Comparison of ENCODE assay signal across 18 cellular contexts in genomic region chr10:15329437-15329836, GRCh38. TPM values are rescaled to one million over a fixed set of nuclear protein-coding genes. Genes with fewer than 3 reads are reported as not detected.
A peak's percentile ranks its signal among the peaks of the same experiment; 100 is the strongest.
DNase-seq lines count a peak whose midpoint lies in the region; ATAC-seq, FAIRE-seq and TF ChIP-seq lines count a peak whose summit lies in the region.
"Had no signal": no experiment of that assay in that cellular context is flagged by ENCODE, and none has a peak within 500 bp of the region (broad histone marks: within the 10 kb centered on the region; RNA-seq: fewer than 3 reads in every experiment).

No MANE protein-coding gene starts in this region.

- H3K27me3 ChIP-seq in astrocyte (ENCODE audit: insufficient read depth, low read length) (no peaks in the 10 kb centered on the region), transverse colon (no peaks in the 10 kb centered on the region), right cardiac atrium (ENCODE audit: control insufficient read depth, insufficient read depth) (no peaks in the 10 kb centered on the region), right atrium auricular region (no peaks in the 10 kb centered on the region)

- peak overlapping the region; percentile 41 for H3K27ac Mint-ChIP-seq in astrocyte (ENCODE audit: unreplicated experiment)
- H3K27ac Mint-ChIP-seq: GM23338, H9, HFFc6 had no signal

- no peak for TF ChIP-seq EP300 in transverse colon (IDR thresholded peaks at IDR 0.05; ENCODE audit: low read depth)

- H3K27me3 Mint-ChIP-seq in astrocyte (ENCODE audit: low read depth, unreplicated experiment), result no peaks in the 10 kb centered on the region

- peaks cover 20% of the 10 kb centered on the region for H3K4me1 Mint-ChIP-seq in astrocyte (ENCODE audit: low read depth, unreplicated experiment)

- no peaks in the 10 kb centered on the region for H3K9me3 Mint-ChIP-seq in astrocyte (ENCODE audit: unreplicated experiment)
- H3K9me3 Mint-ChIP-seq: CD4-positive, alpha-beta memory T cell; GM23338; H9 had no signal

- H3K4me2 ChIP-seq in astrocyte (ENCODE audit: low read length), result no peak overlapping the region
- H3K4me2 ChIP-seq: GM23338 had no signal

- in situ Hi-C loops in transverse colon (cut with MboI; ENCODE audit: low pct_ligation_motif_present in 1 of 4, low pct_unique_long_range_greater_than_20kb in 1 of 4, low sequenced_read_pairs in 3 of 4), result no loop called here

- no peaks in the 10 kb centered on the region for H3K9me3 ChIP-seq in astrocyte (ENCODE audit: insufficient read depth, low read depth, low read length)
- no peaks in the 10 kb centered on the region for H3K9me3 ChIP-seq in mucosa of descending colon
- H3K9me3 ChIP-seq in transverse colon, result no peaks in the 10 kb centered on the region
- H3K9me3 ChIP-seq in right cardiac atrium (ENCODE audit: control insufficient read depth, low read length), result no peaks in the 10 kb centered on the region
- no peaks in the 10 kb centered on the region for H3K9me3 ChIP-seq in right atrium auricular region

- FAIRE-seq in astrocyte (lab: Jason Lieb, UNC), result no peak
- FAIRE-seq: GM12892 had no signal

- no peak overlapping the region for H2AFZ ChIP-seq in astrocyte (ENCODE audit: low read depth, low read length)
- H2AFZ ChIP-seq: GM23338 had no signal

- peaks cover 57% of the 10 kb centered on the region for H3K79me2 ChIP-seq in astrocyte (ENCODE audit: insufficient read depth, low read length)

- peaks cover 56% of the 10 kb centered on the region for H4K20me1 ChIP-seq in astrocyte (ENCODE audit: insufficient read depth, low read length)

- no peak overlapping the region for H3K27ac ChIP-seq in astrocyte (ENCODE audit: low read depth, low read length)
- peak overlapping the region; percentile 80 to 86 (median 84) for H3K27ac ChIP-seq in transverse colon
- no peak overlapping the region for H3K27ac ChIP-seq in right cardiac atrium (ENCODE audit: low read length)
- no peak overlapping the region for H3K27ac ChIP-seq in right atrium auricular region

- ATAC-seq in left colon, result peak; percentile 15
- peak; percentile 13 for ATAC-seq in mucosa of descending colon
- ATAC-seq in right cardiac atrium, result no peak
- ATAC-seq: GM23338, HCT116 had no signal

- H3K9ac ChIP-seq in astrocyte (ENCODE audit: low read length), result no peak overlapping the region

- no peaks in the 10 kb centered on the region for H3K36me3 ChIP-seq in astrocyte (ENCODE audit: insufficient read depth, low read length)
- no peaks in the 10 kb centered on the region for H3K36me3 ChIP-seq in mucosa of descending colon (ENCODE audit: low read depth)
- no peaks in the 10 kb centered on the region for H3K36me3 ChIP-seq in transverse colon
- no peaks in the 10 kb centered on the region for H3K36me3 ChIP-seq in right atrium auricular region

- 48% methylated on average over 2 of the region's 2 CpGs; no CpG with 5 or more reads in 1 of the 2 donors for WGBS in transverse colon (ENCODE audit: low coverage in 1 of 2), 2 donors
- WGBS in right cardiac atrium, result 67% methylated on average over 2 of the region's 2 CpGs

- H3K4me1 ChIP-seq in astrocyte (ENCODE audit: insufficient read depth, low read length) (peaks cover 18% of the 10 kb centered on the region), mucosa of descending colon (ENCODE audit: low read depth) (peaks cover 43% of the 10 kb centered on the region), transverse colon (peaks cover 6 to 45% (median 32%) of the 10 kb centered on the region in 4 donors), right cardiac atrium (ENCODE audit: control insufficient read depth, insufficient read depth, low read length) (no peaks in the 10 kb centered on the region), right atrium auricular region (no peaks in the 10 kb centered on the region)

- H3K4me3 ChIP-seq in astrocyte (ENCODE audit: insufficient read depth, low read depth, low read length) (no peak overlapping the region), mucosa of descending colon (no peak overlapping the region), transverse colon (no peak overlapping the region), right cardiac atrium (ENCODE audit: low read length) (no peak overlapping the region), right atrium auricular region (no peak overlapping the region)
- H3K4me3 ChIP-seq: GM23338 had no signal

- H3K36me3 Mint-ChIP-seq in astrocyte (ENCODE audit: low read depth, unreplicated experiment), result peaks cover 5% of the 10 kb centered on the region
- H3K36me3 Mint-ChIP-seq: CD4-positive, alpha-beta memory T cell had no signal

- H3K4me3 Mint-ChIP-seq in astrocyte (ENCODE audit: unreplicated experiment), result no peak overlapping the region
- H3K4me3 Mint-ChIP-seq: CD4-positive, alpha-beta memory T cell; GM23338; H9; HFFc6 had no signal

- TF ChIP-seq POLR2A in transverse colon (IDR thresholded peaks at IDR 0.05), result no peak

- DNase-seq in astrocyte (ENCODE audit: low read depth) (no peak), left colon (no peak), mucosa of descending colon (no peak), transverse colon (no peak), right cardiac atrium (no peak), MV-4-11 (lab: John Stamatoyannopoulos, UW) (no peak), right atrium auricular region (ENCODE audit: low spot score) (no peak)
- DNase-seq: C1 segment of cervical spinal cord; Calu3; CD4-positive, alpha-beta memory T cell; COR-L47; DMS53; DMS79 treated with DMSO at 0.1 percent for 48 hours; H9; HFFc6 had no signal

- intact Hi-C loops in left colon (cut with DNase I, micrococcal nuclease), result no loop called here
- intact Hi-C loops in mucosa of descending colon (cut with DNase I, micrococcal nuclease), result no loop called here
- intact Hi-C loops in transverse colon (cut with DNase I; ENCODE audit: low total_unique reads), result no loop called here
- intact Hi-C loops in right cardiac atrium (cut with DNase I), result no loop called here

- TF ChIP-seq CTCF in astrocyte (IDR thresholded peaks at IDR 0.05; ENCODE audit: insufficient read depth, low read depth, low read length), result no peak
- no peak for TF ChIP-seq CTCF in mucosa of descending colon (IDR thresholded peaks at IDR 0.05)
- TF ChIP-seq CTCF in transverse colon (IDR thresholded peaks at IDR 0.05), result no peak
- no peak for TF ChIP-seq CTCF in right atrium auricular region (IDR thresholded peaks at IDR 0.05)

RNA-seq across cellular contexts. Expression of gene FAM171A1, which starts 41.7 kb away (rescaled TPM):
- total RNA-seq in astrocyte, result 51.9 TPM in 2 replicates
- total RNA-seq in left colon, result 10 to 100 TPM; 53.5 to 60.5 TPM
- total RNA-seq in mucosa of descending colon, result 10 to 100 TPM; 33.7 to 60.7 (median 50.4) TPM
- 10 to 100 TPM; 29.2 to 42.2 (median 38.2) TPM for total RNA-seq in transverse colon
- total RNA-seq in right cardiac atrium, result 10 to 100 TPM; 13.1 to 15.0 (median 13.8) TPM
- 9.3 TPM for polyA plus RNA-seq in right cardiac atrium
- 10 to 100 TPM in 1 of 2 donors, 1 to 10 TPM in 1; 7.8 to 13.7 TPM for total RNA-seq in right atrium auricular region

Comparison
In these comparisons a context has a peak if more than half of its experiments do, and no peak if none do; other contexts are left out.
1. H3K27ac ChIP-seq: peak in transverse colon (4 of 4); none in astrocyte (single experiment), right cardiac atrium (single experiment) and right atrium auricular region (0 of 2).
2. ATAC-seq: peak in left colon (single experiment) and mucosa of descending colon (single experiment); none in right cardiac atrium (0 of 2).